ENCODE assay signal across 8 cellular contexts in the genomic region with DNA sequence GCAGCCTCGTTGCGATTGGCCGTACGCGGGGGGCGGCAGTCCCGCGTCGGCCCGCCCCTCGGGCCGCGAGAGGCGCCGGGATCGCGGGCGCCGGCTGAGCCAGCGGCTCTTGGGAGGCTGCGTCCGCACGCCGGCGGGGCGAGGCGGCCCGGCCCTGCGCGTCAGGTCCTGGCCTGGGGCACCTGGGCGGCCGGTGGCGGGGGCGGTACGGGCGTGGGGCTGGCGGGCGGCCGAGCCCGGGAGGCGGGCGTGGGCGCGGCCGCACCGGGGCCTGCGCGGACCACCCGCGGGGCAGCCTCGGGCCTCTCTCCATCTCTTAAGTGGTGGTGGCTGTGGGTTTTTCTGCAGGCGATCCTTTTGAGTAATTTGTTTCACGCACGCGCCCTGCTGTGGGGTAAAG. TPM values are rescaled to one million over a fixed set of nuclear protein-coding genes. Genes with fewer than 3 reads are reported as not detected.
A peak's percentile ranks its signal among the peaks of the same experiment; 100 is the strongest.
DNase-seq lines count a peak whose midpoint lies in the region; ATAC-seq and TF ChIP-seq lines count a peak whose summit lies in the region.
"Not testable (repeated sequence)": the region's sequence is repeated elsewhere in the genome, so short reads cannot be mapped to it uniquely, and the experiment has no call there.

No MANE protein-coding gene starts in this region.

- H3K18ac ChIP-seq in mesendoderm (ENCODE audit: low read length) = peak overlapping the region; percentile 39

- peaks cover 28% of the 10 kb centered on the region for H3K4me1 Mint-ChIP-seq in activated CD4-positive, alpha-beta T cell treated with anti-CD3 and anti-CD28 coated beads, Interleukin-2, amount 10 ng/mL, durations not matched to agents 7 days and 5 days

- H3K36me3 ChIP-seq in body of pancreas (replicated peaks in 1 of 2; ENCODE audit: insufficient read depth in 1 of 2, low read depth in 2 of 2); mesendoderm (ENCODE audit: control insufficient read depth, insufficient read depth, low read length): not testable (repeated sequence)

- not testable (repeated sequence) for H4K8ac ChIP-seq in mesendoderm (ENCODE audit: low read depth, low read length)

- not testable (repeated sequence) for H3K9ac ChIP-seq in mesendoderm (ENCODE audit: low read length)

- H3K27ac ChIP-seq in body of pancreas = peak overlapping the region; percentile 41 to 69 (median 54)
- H3K27ac ChIP-seq in mesendoderm (ENCODE audit: low read depth, low read length) = not testable (repeated sequence)

- POLR2A ChIA-PET in activated CD4-positive, alpha-beta T cell treated with anti-CD3 and anti-CD28 coated beads, Interleukin-2, amount 10 ng/mL, durations not matched to agents 7 days and 5 days (lab: Charles Lee) = not testable (repeated sequence)

- H3K23ac ChIP-seq in mesendoderm (ENCODE audit: low read length) = not testable (repeated sequence)

- not testable (repeated sequence) for H3K27me3 ChIP-seq in body of pancreas; mesendoderm (ENCODE audit: insufficient read depth, low read length, poor library complexity)

- H3K27ac Mint-ChIP-seq in activated CD4-positive, alpha-beta T cell treated with anti-CD3 and anti-CD28 coated beads, Interleukin-2, amount 10 ng/mL, durations not matched to agents 7 days and 5 days = peak overlapping the region; percentile 93

- not testable (repeated sequence) for TF ChIP-seq CTCF in AG10803 (conservative IDR thresholded peaks at IDR 0.05; ENCODE audit: low read length); body of pancreas (IDR thresholded peaks at IDR 0.05)

- H3K4me3 ChIP-seq in AG10803 (ENCODE audit: low read length) = peak overlapping the region; percentile 59
- not testable (repeated sequence) for H3K4me3 ChIP-seq in body of pancreas; mesendoderm (ENCODE audit: low read length)

- not testable (repeated sequence) for H3K27me3 Mint-ChIP-seq in activated CD4-positive, alpha-beta T cell treated with anti-CD3 and anti-CD28 coated beads, Interleukin-2, amount 10 ng/mL, durations not matched to agents 7 days and 5 days

- TF ChIP-seq POLR2A in GM19193 (IDR thresholded peaks at IDR 0.05; ENCODE audit: extremely low read depth, insufficient read depth, insufficient read length) = peak; percentile 24
- TF ChIP-seq POLR2A in body of pancreas (IDR thresholded peaks at IDR 0.05) = not testable (repeated sequence)

- not testable (repeated sequence) for ATAC-seq in body of pancreas

- 1% methylated on average over 24 of the region's 55 CpGs; no CpG with 5 or more reads in 1 of the 2 donors for WGBS in body of pancreas, 2 donors
- no CpG with 5 or more reads among the region's 55 CpGs for WGBS in mesendoderm (ENCODE audit: extremely low coverage, insufficient coverage, low lambda C conversion rate)

- CTCF ChIA-PET in activated CD4-positive, alpha-beta T cell treated with anti-CD3 and anti-CD28 coated beads, Interleukin-2, amount 10 ng/mL, durations not matched to agents 7 days and 5 days (lab: Charles Lee) = not testable (repeated sequence)

- DNase-seq in AG10803 (ENCODE audit: low read depth) (peak; percentile 22), LHCN-M2 (ENCODE audit: low read depth) (peak; percentile 8), body of pancreas (peak; percentile 57 to 73 (median 62)), glomerular visceral epithelial cell (ENCODE audit: extremely low spot score) (peak; percentile 43), mesendoderm (peak; percentile 31)
- peak; percentile 40 for DNase-seq in activated CD4-positive, alpha-beta T cell treated with anti-CD3 and anti-CD28 coated beads, Interleukin-2, amount 10 ng/mL, durations not matched to agents 7 days and 5 days
- DNase-seq in stimulated activated CD4-positive, alpha-beta T cell treated with anti-CD3 and anti-CD28 coated beads, Interleukin-2, amount 100 ng/mL, for 24 hours = peak; percentile 8 to 41

- not testable (repeated sequence) for H4K5ac ChIP-seq in mesendoderm (ENCODE audit: low read length)

- H3K36me3 Mint-ChIP-seq in activated CD4-positive, alpha-beta T cell treated with anti-CD3 and anti-CD28 coated beads, Interleukin-2, amount 10 ng/mL, durations not matched to agents 7 days and 5 days (ENCODE audit: low read depth) = peaks cover 19% of the 10 kb centered on the region

- not testable (repeated sequence) for H2BK5ac ChIP-seq in mesendoderm (ENCODE audit: low read length)

- not testable (repeated sequence) for H2BK15ac ChIP-seq in mesendoderm (replicated peaks; ENCODE audit: low read depth)

- not testable (repeated sequence) for H3K4ac ChIP-seq in mesendoderm (ENCODE audit: low read depth, low read length)

- H2BK120ac ChIP-seq in mesendoderm (ENCODE audit: low read depth, low read length) = not testable (repeated sequence)

- intact Hi-C loops in body of pancreas (cut with DNase I) = not testable (repeated sequence)

- peaks cover 23% of the 10 kb centered on the region for H3K4me1 ChIP-seq in body of pancreas
- not testable (repeated sequence) for H3K4me1 ChIP-seq in mesendoderm (ENCODE audit: control insufficient read depth, low read depth, low read length)

- H2AK5ac ChIP-seq in mesendoderm (ENCODE audit: low read length) = not testable (repeated sequence)

- not testable (repeated sequence) for H3K9me3 ChIP-seq in body of pancreas

- H3K9me3 Mint-ChIP-seq in activated CD4-positive, alpha-beta T cell treated with anti-CD3 and anti-CD28 coated beads, Interleukin-2, amount 10 ng/mL, durations not matched to agents 7 days and 5 days = not testable (repeated sequence)

- peak overlapping the region; percentile 34 for H3K56ac ChIP-seq in mesendoderm (ENCODE audit: low read length)

- H3K79me1 ChIP-seq in mesendoderm (ENCODE audit: low read length) = not testable (repeated sequence)

- peak overlapping the region; percentile 87 for H3K4me3 Mint-ChIP-seq in activated CD4-positive, alpha-beta T cell treated with anti-CD3 and anti-CD28 coated beads, Interleukin-2, amount 10 ng/mL, durations not matched to agents 7 days and 5 days

- H3K4me2 ChIP-seq in mesendoderm (ENCODE audit: low read length) = not testable (repeated sequence)

- H3K79me2 ChIP-seq in mesendoderm (ENCODE audit: control insufficient read depth, insufficient read depth, low read length) = not testable (repeated sequence)

RNA-seq across cellular contexts. Expression of a gene that starts 30.3 kb away (rescaled TPM):
- total RNA-seq in LHCN-M2 (2014; rRNA removed) (not detected in 2 replicates), body of pancreas (not detected)
- polyA plus RNA-seq in LHCN-M2 (2012) = not detected
- not detected for total RNA-seq in activated CD4-positive, alpha-beta T cell treated with anti-CD3 and anti-CD28 coated beads, Interleukin-2, amount 10 ng/mL, durations not matched to agents 7 days and 5 days
- not detected for polyA plus RNA-seq in mesendoderm (2013, experiment 1 of 2)
- polyA plus RNA-seq in mesendoderm (2013, experiment 2 of 2) = not detected

RNA-seq across cellular contexts. Expression of a gene that starts 50.9 kb away (rescaled TPM):
- 0.06 TPM in 1 of 2 replicates, not detected in the other for total RNA-seq in LHCN-M2 (2014; rRNA removed)
- 0.05 TPM for polyA plus RNA-seq in LHCN-M2 (2012)
- total RNA-seq in activated CD4-positive, alpha-beta T cell treated with anti-CD3 and anti-CD28 coated beads, Interleukin-2, amount 10 ng/mL, durations not matched to agents 7 days and 5 days = under 1 TPM; 0.20 to 0.31 TPM
- total RNA-seq in body of pancreas = under 1 TPM in 1 of 2 donors, not detected in 1; under 0.01 TPM
- 0.01 TPM for polyA plus RNA-seq in mesendoderm (2013, experiment 1 of 2)
- not detected for polyA plus RNA-seq in mesendoderm (2013, experiment 2 of 2)

Comparison
In these comparisons a context has a peak if more than half of its experiments do, and no peak if none do; other contexts are left out.
1. DNase-seq: peak in every context shown above with its lines; median percentile 62 in body of pancreas; 43 in glomerular visceral epithelial cell; 40 in activated CD4-positive, alpha-beta T cell treated with anti-CD3 and anti-CD28 coated beads, Interleukin-2, amount 10 ng/mL, durations not matched to agents 7 days and 5 days; 31 in mesendoderm; 24 in stimulated activated CD4-positive, alpha-beta T cell treated with anti-CD3 and anti-CD28 coated beads, Interleukin-2, amount 100 ng/mL, for 24 hours; 22 in AG10803; 8 in LHCN-M2.